In genomic region chr10:69383485-69384089, GRCh38 we compare ENCODE assay signal across 14 cellular contexts. TPM values are rescaled to one million over a fixed set of nuclear protein-coding genes. Genes with fewer than 3 reads are reported as not detected.
DNase-seq lines count a peak whose midpoint lies in the region; ATAC-seq, FAIRE-seq and TF ChIP-seq lines count a peak whose summit lies in the region.
"Had no signal": no experiment of that assay in that cellular context is flagged by ENCODE, and none has a peak within 500 bp of the region (broad histone marks: within the 10 kb centered on the region; RNA-seq: fewer than 3 reads in every experiment).

No MANE protein-coding gene starts in this region.

- no peak for TF ChIP-seq CTCF in astrocyte of the spinal cord (IDR thresholded peaks at IDR 0.05; ENCODE audit: low read depth, low read length)
- peak; percentile 26 for TF ChIP-seq CTCF in type B pancreatic cell (conservative IDR thresholded peaks at IDR 0.05)
- TF ChIP-seq CTCF in foreskin keratinocyte (conservative IDR thresholded peaks at IDR 0.05), result no peak

- no peak overlapping the region for H3K4me3 Mint-ChIP-seq in activated CD4-positive, alpha-beta memory T cell treated with anti-CD3 and anti-CD28 coated beads for 36 hours
- H3K4me3 Mint-ChIP-seq in activated CD4-positive, alpha-beta memory T cell treated with anti-CD3 and anti-CD28 coated beads, Interleukin-2, amount 10 ng/mL, durations not matched to agents 7 days and 5 days, result no peak overlapping the region
- no peak overlapping the region for H3K4me3 Mint-ChIP-seq in type B pancreatic cell
- H3K4me3 Mint-ChIP-seq: neural crest cell had no signal

- DNase-seq in activated CD4-positive, alpha-beta memory T cell treated with anti-CD3 and anti-CD28 coated beads for 36 hours, result no peak
- DNase-seq in activated CD4-positive, alpha-beta memory T cell treated with anti-CD3 and anti-CD28 coated beads, Interleukin-2, amount 10 ng/mL, durations not matched to agents 7 days and 5 days, result no peak
- DNase-seq in astrocyte of the spinal cord (ENCODE audit: low read depth, low spot score), result peak; percentile 43
- peak; percentile 79 for DNase-seq in iris pigment epithelial cell (ENCODE audit: low read depth)
- no peak for DNase-seq in type B pancreatic cell (ENCODE audit: extremely low spot score, unreplicated experiment)
- no peak for DNase-seq in NOMO-1 (lab: John Stamatoyannopoulos, UW; ENCODE audit: unreplicated experiment in 2 of 2)
- no peak for DNase-seq in GM12891 (ENCODE audit: insufficient read length, low spot score)
- no peak for DNase-seq in foreskin keratinocyte
- DNase-seq: activated gamma-delta T cell treated with Interleukin-2 at 50 U/mL for 16 hours, hippocampal formation, NCI-H526 had no signal

- CTCF ChIA-PET in activated CD4-positive, alpha-beta memory T cell treated with anti-CD3 and anti-CD28 coated beads for 36 hours (lab: Charles Lee), result interaction anchor here (2.1 kb wide), 1 partner anchor 9 kb away, joined by 16 read pairs; no protein-coding TSS in a partner anchor
- CTCF ChIA-PET in activated CD4-positive, alpha-beta memory T cell treated with anti-CD3 and anti-CD28 coated beads, Interleukin-2, amount 10 ng/mL, durations not matched to agents 7 days and 5 days (lab: Charles Lee), result no interaction called here

- ATAC-seq in foreskin keratinocyte, result no peak

- H3K27ac Mint-ChIP-seq in activated CD4-positive, alpha-beta memory T cell treated with anti-CD3 and anti-CD28 coated beads for 36 hours, result peak overlapping the region; percentile 42
- no peak overlapping the region for H3K27ac Mint-ChIP-seq in activated CD4-positive, alpha-beta memory T cell treated with anti-CD3 and anti-CD28 coated beads, Interleukin-2, amount 10 ng/mL, durations not matched to agents 7 days and 5 days
- H3K27ac Mint-ChIP-seq in type B pancreatic cell, result no peak overlapping the region

- no peak for TF ChIP-seq POLR2A in GM12891 (IDR thresholded peaks at IDR 0.05; ENCODE audit: low read depth, low read length)

- no peak for FAIRE-seq in GM12891 (lab: Jason Lieb, UNC)
- FAIRE-seq: GM18507 had no signal

- H3K4me1 Mint-ChIP-seq in activated CD4-positive, alpha-beta memory T cell treated with anti-CD3 and anti-CD28 coated beads for 36 hours (ENCODE audit: low read depth), result no peaks in the 10 kb centered on the region
- H3K4me1 Mint-ChIP-seq in activated CD4-positive, alpha-beta memory T cell treated with anti-CD3 and anti-CD28 coated beads, Interleukin-2, amount 10 ng/mL, durations not matched to agents 7 days and 5 days, result peaks cover 2% of the 10 kb centered on the region
- H3K4me1 Mint-ChIP-seq in type B pancreatic cell (ENCODE audit: unreplicated experiment), result peaks cover 8% of the 10 kb centered on the region
- H3K4me1 Mint-ChIP-seq: neural crest cell had no signal

- no peaks in the 10 kb centered on the region for H3K9me3 Mint-ChIP-seq in activated CD4-positive, alpha-beta memory T cell treated with anti-CD3 and anti-CD28 coated beads for 36 hours
- no peaks in the 10 kb centered on the region for H3K9me3 Mint-ChIP-seq in activated CD4-positive, alpha-beta memory T cell treated with anti-CD3 and anti-CD28 coated beads, Interleukin-2, amount 10 ng/mL, durations not matched to agents 7 days and 5 days
- H3K9me3 Mint-ChIP-seq in type B pancreatic cell, result no peaks in the 10 kb centered on the region
- H3K9me3 Mint-ChIP-seq: neural crest cell had no signal

- peaks cover 64% of the 10 kb centered on the region for H3K36me3 Mint-ChIP-seq in activated CD4-positive, alpha-beta memory T cell treated with anti-CD3 and anti-CD28 coated beads for 36 hours
- peaks cover 72% of the 10 kb centered on the region for H3K36me3 Mint-ChIP-seq in activated CD4-positive, alpha-beta memory T cell treated with anti-CD3 and anti-CD28 coated beads, Interleukin-2, amount 10 ng/mL, durations not matched to agents 7 days and 5 days (ENCODE audit: low read depth)
- peaks cover 19% of the 10 kb centered on the region for H3K36me3 Mint-ChIP-seq in type B pancreatic cell

- intact Hi-C loops in activated CD4-positive, alpha-beta memory T cell treated with anti-CD3 and anti-CD28 coated beads for 36 hours (cut with micrococcal nuclease), result no loop called here

- H3K4me1 ChIP-seq in foreskin keratinocyte, result peaks cover 33% of the 10 kb centered on the region

- POLR2A ChIA-PET in activated CD4-positive, alpha-beta memory T cell treated with anti-CD3 and anti-CD28 coated beads for 36 hours (lab: Charles Lee), result no interaction called here
- POLR2A ChIA-PET in activated CD4-positive, alpha-beta memory T cell treated with anti-CD3 and anti-CD28 coated beads, Interleukin-2, amount 10 ng/mL, durations not matched to agents 7 days and 5 days (lab: Charles Lee), result no interaction called here

- no peak overlapping the region for H3K4me3 ChIP-seq in astrocyte of the spinal cord (ENCODE audit: low read depth, low read length)
- H3K4me3 ChIP-seq: BLaER1 treated with 17β-estradiol and CSF1 and Interleukin-3, amounts not matched to agents 10 nM and 100 nM had no signal

- H3K27ac ChIP-seq in foreskin keratinocyte, result no peak overlapping the region
- H3K27ac ChIP-seq: BLaER1 treated with 17β-estradiol and CSF1 and Interleukin-3, amounts not matched to agents 10 nM and 100 nM had no signal

- no peaks in the 10 kb centered on the region for H3K27me3 ChIP-seq in foreskin keratinocyte
- H3K27me3 ChIP-seq: BLaER1 treated with 17β-estradiol and CSF1 and Interleukin-3, amounts not matched to agents 10 nM and 100 nM had no signal

- H3K27me3 Mint-ChIP-seq in activated CD4-positive, alpha-beta memory T cell treated with anti-CD3 and anti-CD28 coated beads for 36 hours, result no peaks in the 10 kb centered on the region
- H3K27me3 Mint-ChIP-seq in activated CD4-positive, alpha-beta memory T cell treated with anti-CD3 and anti-CD28 coated beads, Interleukin-2, amount 10 ng/mL, durations not matched to agents 7 days and 5 days, result no peaks in the 10 kb centered on the region
- H3K27me3 Mint-ChIP-seq in type B pancreatic cell, result no peaks in the 10 kb centered on the region

- in situ Hi-C loops in astrocyte of the spinal cord (cut with HindIII; ENCODE audit: low sequenced_read_pairs), result no loop called here

TF ChIP-seq in GM12891, 5 proteins besides CTCF, POLR2A, EP300 and RAD21:
- TF ChIP-seq TAF1 (IDR thresholded peaks at IDR 0.05; ENCODE audit: low read depth, low read length) (no peak), POLR2AphosphoS5 (IDR thresholded peaks at IDR 0.05; ENCODE audit: low read depth, low read length) (no peak), SPI1 (IDR thresholded peaks at IDR 0.05; ENCODE audit: low read depth, low read length) (no peak), POU2F2 (IDR thresholded peaks at IDR 0.05; ENCODE audit: low read depth, low read length) (no peak), PAX5 (IDR thresholded peaks at IDR 0.05; ENCODE audit: insufficient read depth, low read length, severe bottlenecking) (no peak)

RNA-seq across cellular contexts. Expression of gene TACR2, which starts 33.1 kb away (rescaled TPM):
- total RNA-seq in activated CD4-positive, alpha-beta memory T cell treated with anti-CD3 and anti-CD28 coated beads for 36 hours, result not detected
- not detected for total RNA-seq in activated CD4-positive, alpha-beta memory T cell treated with anti-CD3 and anti-CD28 coated beads, Interleukin-2, amount 10 ng/mL, durations not matched to agents 7 days and 5 days
- total RNA-seq in type B pancreatic cell (ENCODE audit: low replicate concordance) (not detected in 2 replicates), foreskin keratinocyte (not detected in 2 replicates)
- polyA plus RNA-seq in GM12891 (2012; ENCODE audit: low read depth, missing spikeins), result 0.18 TPM
- 0.03 TPM in 1 of 2 replicates, not detected in the other for polyA plus RNA-seq in foreskin keratinocyte
- total RNA-seq: neural crest cell had no signal

Comparison
In these comparisons a context has a peak if more than half of its experiments do, and no peak if none do; other contexts are left out.
1. DNase-seq: peak in astrocyte of the spinal cord (single experiment) and iris pigment epithelial cell (single experiment); none in activated CD4-positive, alpha-beta memory T cell treated with anti-CD3 and anti-CD28 coated beads for 36 hours (single experiment), activated CD4-positive, alpha-beta memory T cell treated with anti-CD3 and anti-CD28 coated beads, Interleukin-2, amount 10 ng/mL, durations not matched to agents 7 days and 5 days (single experiment), type B pancreatic cell (single experiment), NOMO-1 (0 of 2), GM12891 (single experiment) and foreskin keratinocyte (0 of 2).